ENCODE assay signal across 8 cellular contexts in the genomic region with DNA sequence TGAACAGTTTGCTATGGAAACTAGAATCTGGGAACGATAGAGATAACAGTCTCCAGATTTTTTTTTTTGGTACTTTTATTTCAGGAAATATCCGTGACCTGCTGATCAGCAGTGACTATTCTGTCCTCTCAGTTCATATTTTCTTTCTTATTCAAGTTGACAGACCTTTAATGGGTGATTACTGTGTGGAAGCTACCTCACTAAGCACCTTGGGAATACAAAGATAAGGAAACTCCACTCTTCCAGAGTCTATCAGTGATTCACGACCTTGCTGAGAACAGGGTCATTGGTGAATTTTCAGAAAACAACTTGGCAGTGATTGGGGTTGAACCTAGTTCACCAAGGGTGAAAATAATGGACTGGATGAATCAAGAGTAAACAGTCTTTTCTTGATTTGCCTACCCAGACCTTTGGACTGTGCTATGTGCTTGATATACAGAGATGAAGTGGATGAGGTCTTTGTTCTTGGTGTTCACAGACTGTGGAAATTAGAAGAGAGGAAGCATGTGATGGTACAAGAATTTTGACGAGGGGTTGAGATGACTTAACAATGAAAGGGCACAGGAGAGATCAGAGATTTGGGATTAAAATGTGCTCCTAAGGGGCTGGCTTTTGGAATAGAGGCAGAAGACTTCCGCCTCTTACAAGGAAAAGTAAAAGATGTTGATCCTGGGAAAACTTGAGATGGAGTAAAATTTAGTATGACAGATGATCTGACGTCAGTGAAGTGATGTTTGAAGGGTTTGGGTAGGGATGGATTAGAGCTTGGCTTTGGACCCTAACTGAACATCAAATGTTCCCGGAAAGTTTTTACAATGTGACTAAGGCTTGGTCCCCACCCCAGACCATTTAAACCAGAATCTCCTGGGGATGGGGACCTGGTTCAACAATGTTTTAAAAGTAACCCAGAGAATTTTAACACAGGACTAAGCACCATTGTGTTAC. TPM values are rescaled to one million over a fixed set of nuclear protein-coding genes. Genes with fewer than 3 reads are reported as not detected.
DNase-seq lines count a peak whose midpoint lies in the region; ATAC-seq, FAIRE-seq and TF ChIP-seq lines count a peak whose summit lies in the region.

No MANE protein-coding gene starts in this region.

- FAIRE-seq in GM12892 (lab: Jason Lieb, UNC): peak; percentile 53

- H3K27me3 ChIP-seq in SJCRH30: no peaks in the 10 kb centered on the region
- no peaks in the 10 kb centered on the region for H3K27me3 ChIP-seq in rectal smooth muscle tissue (ENCODE audit: control insufficient read depth, insufficient read depth, low read length)

- DNase-seq in GM12892 (ENCODE audit: insufficient read length): no peak
- peak in 1 of 2 experiments; percentile 8 for DNase-seq in SJCRH30
- no peak for DNase-seq in fibroblast of the aortic adventitia (ENCODE audit: low read depth)
- DNase-seq in omental fat pad (ENCODE audit: low spot score): no peak
- DNase-seq in NCI-H187 treated with DMSO at 0.1 percent for 48 hours (lab: John Stamatoyannopoulos, UW): no peak

- H3K4me1 ChIP-seq in SJCRH30 (peaks cover 4% of the 10 kb centered on the region; the same call in 1 of the 2 replicates), rectal smooth muscle tissue (ENCODE audit: control insufficient read depth, insufficient read depth, low read length) (peaks cover 11% of the 10 kb centered on the region)

- peak overlapping the region; percentile 84 for H3K27ac ChIP-seq in SJCRH30
- H3K27ac ChIP-seq in rectal smooth muscle tissue (ENCODE audit: low read depth, low read length): no peak overlapping the region

- peaks cover 15% of the 10 kb centered on the region; the same call in 1 of the 2 replicates for H3K36me3 ChIP-seq in SJCRH30
- H3K36me3 ChIP-seq in rectal smooth muscle tissue (ENCODE audit: control insufficient read depth, insufficient read depth, low read length): peaks cover 5% of the 10 kb centered on the region

- peak overlapping the region; percentile 90 for H3K4me3 ChIP-seq in SJCRH30
- H3K4me3 ChIP-seq in fibroblast of the aortic adventitia (ENCODE audit: low read depth, low read length): peak overlapping the region; percentile 89
- peak overlapping the region; percentile 98 for H3K4me3 ChIP-seq in rectal smooth muscle tissue (ENCODE audit: low read length)

- no peak for TF ChIP-seq POLR2A in GM12892 (IDR thresholded peaks at IDR 0.05; ENCODE audit: low read depth, low read length)

- TF ChIP-seq CTCF in fibroblast of the aortic adventitia (IDR thresholded peaks at IDR 0.05; ENCODE audit: insufficient read depth, low read length): no peak
- TF ChIP-seq CTCF in omental fat pad (IDR thresholded peaks at IDR 0.05): no peak

- H3K9ac ChIP-seq in rectal smooth muscle tissue (ENCODE audit: low read length): peak overlapping the region; percentile 36

- ATAC-seq in GM19351 (IDR thresholded peaks at IDR 0.05; ENCODE audit: unreplicated experiment): no peak
- ATAC-seq in GM19455 (IDR thresholded peaks at IDR 0.05; ENCODE audit: unreplicated experiment): no peak
- no peak for ATAC-seq in omental fat pad (ENCODE audit: low FRiP score)

- no peaks in the 10 kb centered on the region for H3K9me3 ChIP-seq in SJCRH30 (replicated peaks)

RNA-seq across cellular contexts. Expression of a gene that starts 1.2 kb away (rescaled TPM):
- polyA plus RNA-seq in GM12892 (2012; ENCODE audit: missing spikeins): 10.2 TPM
- total RNA-seq in SJCRH30 (2014; rRNA removed; shearing (Covaris generic)): 23.2 and 23.7 TPM in 2 replicates
- total RNA-seq in fibroblast of the aortic adventitia (ENCODE audit: low replicate concordance) (18.2 and 30.7 TPM in 2 replicates), omental fat pad (10 to 100 TPM in 1 of 4 donors, 1 to 10 TPM in 3; 5.5 to 11.9 (median 9.4) TPM)

RNA-seq across cellular contexts. Expression of a gene that starts 1.2 kb away (rescaled TPM):
- polyA plus RNA-seq in GM12892 (2012; ENCODE audit: missing spikeins): 13.4 TPM
- total RNA-seq in SJCRH30 (2014; rRNA removed; shearing (Covaris generic)): 22.5 and 27.8 TPM in 2 replicates
- total RNA-seq in fibroblast of the aortic adventitia (ENCODE audit: low replicate concordance) (12.9 and 26.1 TPM in 2 replicates), omental fat pad (10 to 100 TPM in 3 of 4 donors, 1 to 10 TPM in 1; 5.8 to 11.9 (median 11.2) TPM)
